In the genomic region with DNA sequence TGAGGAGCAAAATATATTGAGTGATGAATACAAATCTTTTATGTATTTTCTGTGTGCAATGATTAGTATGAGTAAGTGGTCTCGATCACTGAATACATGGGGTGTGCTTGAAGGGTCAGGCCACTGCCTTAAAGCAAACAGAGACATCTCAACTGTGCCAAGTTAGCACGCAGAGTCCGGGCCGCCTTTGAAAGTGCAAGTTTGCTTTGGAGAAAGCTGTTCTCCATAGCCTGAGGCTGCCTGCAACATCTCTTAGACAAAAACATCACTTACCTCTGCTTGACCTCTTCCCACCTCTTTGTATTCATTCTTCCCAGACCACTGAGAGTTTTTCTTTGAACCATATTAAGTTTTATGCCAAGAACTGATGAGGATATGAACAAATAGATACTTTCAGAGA, we compare ENCODE assay signal across 11 cellular contexts.
A peak's percentile ranks its signal among the peaks of the same experiment; 100 is the strongest.
DNase-seq lines count a peak whose midpoint lies in the region; ATAC-seq and TF ChIP-seq lines count a peak whose summit lies in the region.
"Had no signal": no experiment of that assay in that cellular context is flagged by ENCODE, and none has a peak within 500 bp of the region (broad histone marks: within the 10 kb centered on the region; RNA-seq: fewer than 3 reads in every experiment).

No MANE protein-coding gene starts in this region.

- H3K9me3 ChIP-seq in BE2C (no peaks in the 10 kb centered on the region), SJCRH30 (replicated peaks) (no peaks in the 10 kb centered on the region)

- H3K27me3 ChIP-seq in BE2C (no peaks in the 10 kb centered on the region), SJCRH30 (no peaks in the 10 kb centered on the region)

- H3K27me3 Mint-ChIP-seq in natural killer cell treated with Interleukin-12 subunit alpha and Interleukin-12 subunit beta and Interleukin-15 and Interleukin-18, amount 100 ng/mL, for 72 hours: no peaks in the 10 kb centered on the region
- H3K27me3 Mint-ChIP-seq: progenitor cell of endocrine pancreas had no signal

- peaks cover 7 to 16% of the 10 kb centered on the region in 2 donors for H3K4me1 Mint-ChIP-seq in natural killer cell treated with Interleukin-12 subunit alpha and Interleukin-12 subunit beta and Interleukin-15 and Interleukin-18, amount 100 ng/mL, for 72 hours (ENCODE audit: low read depth in 2 of 2)

- H3K4me1 ChIP-seq in BE2C (no peaks in the 10 kb centered on the region), SJCRH30 (peaks cover 23% of the 10 kb centered on the region)

- ATAC-seq in natural killer cell treated with Interleukin-12 subunit alpha and Interleukin-12 subunit beta and Interleukin-15 and Interleukin-18, amount 100 ng/mL, for 72 hours: no peak

- H3K4me3 ChIP-seq in BE2C (ENCODE audit: low read depth, low read length) (no peak overlapping the region), SJCRH30 (no peak overlapping the region)

- no peaks in the 10 kb centered on the region for H3K36me3 Mint-ChIP-seq in natural killer cell treated with Interleukin-12 subunit alpha and Interleukin-12 subunit beta and Interleukin-15 and Interleukin-18, amount 100 ng/mL, for 72 hours

- no peak overlapping the region for H3K27ac Mint-ChIP-seq in natural killer cell treated with Interleukin-12 subunit alpha and Interleukin-12 subunit beta and Interleukin-15 and Interleukin-18, amount 100 ng/mL, for 72 hours
- H3K27ac Mint-ChIP-seq: progenitor cell of endocrine pancreas had no signal

- H3K4me3 Mint-ChIP-seq in natural killer cell treated with Interleukin-12 subunit alpha and Interleukin-12 subunit beta and Interleukin-15 and Interleukin-18, amount 100 ng/mL, for 72 hours: no peak overlapping the region

- H3K27ac ChIP-seq in SJCRH30: no peak overlapping the region

- H3K9me3 Mint-ChIP-seq in natural killer cell treated with Interleukin-12 subunit alpha and Interleukin-12 subunit beta and Interleukin-15 and Interleukin-18, amount 100 ng/mL, for 72 hours: no peaks in the 10 kb centered on the region

- TF ChIP-seq CTCF in BE2C (IDR thresholded peaks at IDR 0.05; ENCODE audit: low read depth, low read length): no peak

- DNase-seq in BE2C: peak; percentile 11
- DNase-seq in NCI-H1105 (lab: John Stamatoyannopoulos, UW): peak; percentile 70
- peak; percentile 11 to 52 for DNase-seq in SJCRH30
- DNase-seq in islet precursor cell: peak; percentile 58
- DNase-seq in ecto neural progenitor cell (ENCODE audit: low spot score): no peak
- no peak for DNase-seq in stimulated activated CD4-positive, alpha-beta T cell treated with anti-CD3 and anti-CD28 coated beads, Interleukin-4, amount 100 ng/mL, for 24 hours
- no peak for DNase-seq in natural killer cell treated with Interleukin-12 subunit alpha and Interleukin-12 subunit beta and Interleukin-15 and Interleukin-18, amount 100 ng/mL, for 72 hours (ENCODE audit: low spot score)
- no peak for DNase-seq in activated T-cell treated with anti-CD3 and anti-CD28 coated beads for 4 hours
- DNase-seq: activated naive CD4-positive, alpha-beta T cell treated with Interleukin-2 at 50 U/mL for 16 hours; cortex of kidney had no signal

- H3K36me3 ChIP-seq in BE2C (no peaks in the 10 kb centered on the region), SJCRH30 (no peaks in the 10 kb centered on the region)

Comparison
In these comparisons a context has a peak if more than half of its experiments do, and no peak if none do; other contexts are left out.
1. DNase-seq: peak in BE2C (single experiment), NCI-H1105 (single experiment), SJCRH30 (2 of 2) and islet precursor cell (single experiment); none in ecto neural progenitor cell (single experiment), stimulated activated CD4-positive, alpha-beta T cell treated with anti-CD3 and anti-CD28 coated beads, Interleukin-4, amount 100 ng/mL, for 24 hours (single experiment), natural killer cell treated with Interleukin-12 subunit alpha and Interleukin-12 subunit beta and Interleukin-15 and Interleukin-18, amount 100 ng/mL, for 72 hours (single experiment) and activated T-cell treated with anti-CD3 and anti-CD28 coated beads for 4 hours (single experiment).